Comparison of ENCODE assay signal across 9 cellular contexts in the genomic region with DNA sequence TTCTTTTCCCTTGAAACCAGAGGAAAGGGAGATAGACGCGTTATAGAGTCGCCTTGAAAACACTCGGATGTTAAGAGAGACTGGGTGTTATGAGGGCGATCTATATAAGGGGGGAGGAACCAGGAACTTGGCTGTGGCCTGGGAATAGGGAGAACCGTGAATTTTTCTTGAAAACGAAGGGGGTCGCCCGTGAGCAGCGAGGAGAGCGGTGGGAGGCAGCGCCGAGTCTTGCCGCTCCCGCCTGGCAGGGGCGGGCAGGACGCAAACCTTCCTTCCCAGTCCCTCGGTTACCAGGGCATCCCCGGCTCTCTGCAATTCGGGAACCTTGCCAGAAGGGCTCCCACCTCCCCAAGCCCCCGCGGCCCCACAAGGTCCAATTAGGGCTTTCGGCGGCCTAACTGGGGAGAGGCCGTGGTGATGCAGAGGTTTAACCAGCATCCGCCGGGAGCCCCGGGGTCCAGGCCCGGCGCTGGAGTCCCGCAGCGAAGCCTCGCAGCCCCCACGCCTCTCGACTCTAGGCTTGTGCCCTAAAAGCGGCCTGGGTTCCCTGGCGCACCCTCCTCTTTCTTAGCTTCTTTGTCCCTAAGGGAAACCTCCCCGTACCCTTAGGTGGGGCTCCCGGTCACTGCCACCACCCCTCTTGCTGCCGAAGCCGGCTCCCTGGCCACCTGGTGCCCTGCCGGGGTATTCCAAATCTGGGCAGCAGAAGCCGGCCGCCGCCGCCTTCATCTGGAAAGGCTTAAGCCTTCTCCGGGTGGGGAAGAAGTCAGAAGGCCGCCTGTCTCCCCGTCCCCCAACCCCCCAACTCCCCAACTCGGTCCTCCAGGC. TPM values are rescaled to one million over a fixed set of nuclear protein-coding genes. Genes with fewer than 3 reads are reported as not detected.
DNase-seq lines count a peak whose midpoint lies in the region; ATAC-seq and TF ChIP-seq lines count a peak whose summit lies in the region.
"Had no signal": no experiment of that assay in that cellular context is flagged by ENCODE, and none has a peak within 500 bp of the region (broad histone marks: within the 10 kb centered on the region; RNA-seq: fewer than 3 reads in every experiment).

No MANE protein-coding gene starts in this region.

- peak overlapping the region in 52 of 59 donors; percentile 10 to 91 (median 70) for H3K27ac ChIP-seq in dorsolateral prefrontal cortex

- H3K4me1 Mint-ChIP-seq in stimulated activated naive CD8-positive, alpha-beta T cell treated with anti-CD3 and anti-CD28 coated beads, Interleukin-15, Interleukin-2, amounts not matched to agents 100 ng/mL and 50 ng/mL, for 24 hours (ENCODE audit: low read depth) = no peaks in the 10 kb centered on the region

- H3K27me3 ChIP-seq in BJ (ENCODE audit: control insufficient read depth, insufficient read depth, low read length) = no peaks in the 10 kb centered on the region
- peaks cover 0 to 5% (median 0%) of the 10 kb centered on the region in 45 donors for H3K27me3 ChIP-seq in dorsolateral prefrontal cortex

- TF ChIP-seq CTCF in BJ (IDR thresholded peaks at IDR 0.05; ENCODE audit: insufficient read depth, low read depth, low read length) (peak; percentile 71), dorsolateral prefrontal cortex (IDR thresholded peaks at IDR 0.05 in 54 of 56, conservative IDR thresholded peaks at IDR 0.05 in 2 of 56; ENCODE audit: low read depth in 1 of 56, partially characterized antibody in 56 of 56) (peak in 54 of 56 donors; percentile 33 to 71 (median 55))

- no peaks in the 10 kb centered on the region for H3K36me3 ChIP-seq in BJ (ENCODE audit: control insufficient read depth, insufficient read depth, low read length)

- peaks cover 29% of the 10 kb centered on the region for H3K27me3 Mint-ChIP-seq in stimulated activated naive CD8-positive, alpha-beta T cell treated with anti-CD3 and anti-CD28 coated beads, Interleukin-15, Interleukin-2, amounts not matched to agents 100 ng/mL and 50 ng/mL, for 24 hours

- no peak overlapping the region for H3K27ac Mint-ChIP-seq in stimulated activated naive CD8-positive, alpha-beta T cell treated with anti-CD3 and anti-CD28 coated beads, Interleukin-15, Interleukin-2, amounts not matched to agents 100 ng/mL and 50 ng/mL, for 24 hours

- H3K4me3 ChIP-seq in BJ (ENCODE audit: low read depth, low read length) (peak overlapping the region; percentile 68), dorsolateral prefrontal cortex (peak overlapping the region; percentile 43 to 89 (median 76))

- no peaks in the 10 kb centered on the region for H3K36me3 Mint-ChIP-seq in stimulated activated naive CD8-positive, alpha-beta T cell treated with anti-CD3 and anti-CD28 coated beads, Interleukin-15, Interleukin-2, amounts not matched to agents 100 ng/mL and 50 ng/mL, for 24 hours (ENCODE audit: low read depth)

- H3K4me3 Mint-ChIP-seq in stimulated activated naive CD8-positive, alpha-beta T cell treated with anti-CD3 and anti-CD28 coated beads, Interleukin-15, Interleukin-2, amounts not matched to agents 100 ng/mL and 50 ng/mL, for 24 hours = peak overlapping the region; percentile 32

- POLR2A ChIA-PET in BJ (lab: Charles Lee) = no interaction called here

- DNase-seq in BJ (ENCODE audit: low read depth) (no peak), HK-2 (ENCODE audit: unreplicated experiment) (peak; percentile 75), OCI-M1 (lab: John Stamatoyannopoulos, UW) (peak; percentile 5), dorsolateral prefrontal cortex (peak; percentile 48 to 86 (median 74)), left kidney (ENCODE audit: low read depth, low spot score) (peak; percentile 92), GDM1 (lab: John Stamatoyannopoulos, UW) (no peak)

- CTCF ChIA-PET in BJ (lab: Yijun Ruan, JAX) = interaction anchor here (0.5 to 2.3 kb wide), 6 partner anchors 115 to 391 kb away, joined by 3 to 11 read pairs (median 4); no protein-coding TSS in a partner anchor

- peak; percentile 30 for ATAC-seq in GM18909 (IDR thresholded peaks at IDR 0.05; ENCODE audit: poor library complexity, unreplicated experiment)

- intact Hi-C loops in dorsolateral prefrontal cortex (cut with DNase I) = loop anchor here (5.0 to 10.0 kb wide), 3 partner anchors 172 to 458 kb away; a partner anchor contains a TSS

- H3K9me3 Mint-ChIP-seq in stimulated activated naive CD8-positive, alpha-beta T cell treated with anti-CD3 and anti-CD28 coated beads, Interleukin-15, Interleukin-2, amounts not matched to agents 100 ng/mL and 50 ng/mL, for 24 hours = no peaks in the 10 kb centered on the region

RNA-seq across cellular contexts. Expression of a gene that starts 0.7 kb away (rescaled TPM):
- polyA plus RNA-seq in BJ (2011; rRNA removed) = 24.6 and 27.1 TPM in 2 replicates
- polyA minus RNA-seq in BJ (2011; rRNA and poly(A)+ RNA removed) = 23.8 and 25.6 TPM in 2 replicates
- total RNA-seq in dorsolateral prefrontal cortex = 10 to 100 TPM; 17.3 to 55.7 (median 36.2) TPM
- total RNA-seq: T-helper 1 cell treated with Interleukin-12 subunit alpha and Interleukin-12 subunit beta and Interleukin-4 antibody, amounts not matched to agents 30 ng/mL and 1 ng/mL, for 36 hours had no signal

Comparison
In these comparisons a context has a peak if more than half of its experiments do, and no peak if none do; other contexts are left out.
1. DNase-seq: peak in HK-2 (single experiment), OCI-M1 (single experiment), dorsolateral prefrontal cortex (10 of 10) and left kidney (single experiment); none in BJ (single experiment) and GDM1 (single experiment).